Comparison of ENCODE assay signal across 25 cellular contexts in genomic region chr5:90833753-90834152, GRCh38.
DNase-seq lines count a peak whose midpoint lies in the region; ATAC-seq, FAIRE-seq and TF ChIP-seq lines count a peak whose summit lies in the region.
"Had no signal": no experiment of that assay in that cellular context is flagged by ENCODE, and none has a peak within 500 bp of the region (broad histone marks: within the 10 kb centered on the region; RNA-seq: fewer than 3 reads in every experiment).

No MANE protein-coding gene starts in this region.

- TF ChIP-seq EP300 in HepG2 (IDR thresholded peaks at IDR 0.05; ENCODE audit: low read depth in 2 of 2, low read length in 2 of 2) (no peak), HepG2 (CRISPR knock-in tag; IDR thresholded peaks at IDR 0.05; ENCODE audit: borderline replicate concordance) (no peak), GM12878 (IDR thresholded peaks at IDR 0.05; ENCODE audit: borderline replicate concordance in 1 of 2, control insufficient read depth in 1 of 2, low read depth in 2 of 2, low read length in 2 of 2) (no peak)

- RAD21 ChIA-PET in GM12878 (lab: Charles Lee; ENCODE audit: unreplicated experiment): no interaction called here

- no peaks in the 10 kb centered on the region for H3K27me3 Mint-ChIP-seq in activated CD4-positive, alpha-beta T cell treated with anti-CD3 and anti-CD28 coated beads, Interleukin-2, amount 10 ng/mL, durations not matched to agents 24 days and 14 days
- H3K27me3 Mint-ChIP-seq: CD4-positive, CD25-positive, alpha-beta regulatory T cell had no signal

- in situ Hi-C loops in HepG2 (cut with HindIII; ENCODE audit: extremely low pct_ligation_motif_present, low pct_unique_long_range_greater_than_20kb): no loop called here
- in situ Hi-C loops in GM12878 (cut with MboI): no loop called here

- no peaks in the 10 kb centered on the region for H3K4me1 ChIP-seq in HepG2 (ENCODE audit: insufficient read depth, low read length)
- no peaks in the 10 kb centered on the region for H3K4me1 ChIP-seq in right lobe of liver
- no peaks in the 10 kb centered on the region for H3K4me1 ChIP-seq in GM12878 (ENCODE audit: control insufficient read depth, insufficient read depth, low read length)
- H3K4me1 ChIP-seq in pancreas: no peaks in the 10 kb centered on the region
- H3K4me1 ChIP-seq: BE2C, BLaER1 had no signal

- TF ChIP-seq POLR2A in HepG2 (IDR thresholded peaks at IDR 0.05; ENCODE audit: insufficient read depth in 1 of 2, low read depth in 2 of 2, low read length in 2 of 2) (no peak), right lobe of liver (IDR thresholded peaks at IDR 0.05) (no peak), GM12878 (IDR thresholded peaks at IDR 0.05; ENCODE audit: low read depth, low read length) (no peak)

- H3K4me2 ChIP-seq in HepG2 (ENCODE audit: low read depth, low read length) (no peak overlapping the region), GM12878 (ENCODE audit: control insufficient read depth, insufficient read depth) (no peak overlapping the region)
- H3K4me2 ChIP-seq: BLaER1 had no signal

- H3K27me3 ChIP-seq in HepG2 (ENCODE audit: control insufficient read depth in 1 of 2, insufficient read depth in 2 of 2, low read length in 2 of 2) (no peaks in the 10 kb centered on the region), right lobe of liver (no peaks in the 10 kb centered on the region), GM12878 (replicated peaks in 1 of 2; ENCODE audit: control insufficient read depth in 2 of 2, insufficient read depth in 2 of 2, low read length in 1 of 2) (no peaks in the 10 kb centered on the region), pancreas (no peaks in the 10 kb centered on the region)
- H3K27me3 ChIP-seq: BLaER1 had no signal

- intact Hi-C loops in HepG2 (cut with micrococcal nuclease; ENCODE audit: unreplicated experiment): no loop called here
- intact Hi-C loops in right lobe of liver (cut with DNase I): no loop called here
- intact Hi-C loops in GM12878 (cut with micrococcal nuclease; ENCODE audit: unreplicated experiment): no loop called here
- intact Hi-C loops in pancreas (cut with DNase I): no loop called here
- intact Hi-C loops in activated CD4-positive, alpha-beta T cell treated with anti-CD3 and anti-CD28 coated beads, Interleukin-2, amount 10 ng/mL, durations not matched to agents 24 days and 14 days (cut with micrococcal nuclease): no loop called here

- SMC1A ChIA-PET in GM12878 (lab: Charles Lee; ENCODE audit: uncharacterized antibody, unreplicated experiment): no interaction called here

- H3K4me1 Mint-ChIP-seq in activated CD4-positive, alpha-beta T cell treated with anti-CD3 and anti-CD28 coated beads, Interleukin-2, amount 10 ng/mL, durations not matched to agents 24 days and 14 days: no peaks in the 10 kb centered on the region
- H3K4me1 Mint-ChIP-seq: CD14-positive monocyte; CD4-positive, alpha-beta memory T cell; CD4-positive, CD25-positive, alpha-beta regulatory T cell; CD8-positive, alpha-beta memory T cell had no signal

- no peak overlapping the region for H3K4me3 Mint-ChIP-seq in activated CD4-positive, alpha-beta T cell treated with anti-CD3 and anti-CD28 coated beads, Interleukin-2, amount 10 ng/mL, durations not matched to agents 24 days and 14 days
- H3K4me3 Mint-ChIP-seq: CD14-positive monocyte; CD4-positive, alpha-beta memory T cell; CD4-positive, CD25-positive, alpha-beta regulatory T cell; CD8-positive, alpha-beta memory T cell had no signal

- CTCF ChIA-PET in HepG2 (lab: Yijun Ruan, JAX; ENCODE audit: low intra/inter-chr PET ratio, low total read pairs) (no interaction called here), GM12878 (lab: Yijun Ruan, JAX) (no interaction called here)

- POLR2A ChIA-PET in HepG2 (lab: Yijun Ruan, JAX) (no interaction called here), GM12878 (lab: Charles Lee) (no interaction called here)

- TF ChIP-seq CTCF in HepG2 (CRISPR knock-in tag; IDR thresholded peaks at IDR 0.05): no peak
- TF ChIP-seq CTCF in right lobe of liver (IDR thresholded peaks at IDR 0.05): no peak
- no peak for TF ChIP-seq CTCF in GM12878 (IDR thresholded peaks at IDR 0.05 in 2 of 3, conservative IDR thresholded peaks at IDR 0.05 in 1 of 3; ENCODE audit: control insufficient read depth in 2 of 3, extremely low read depth in 1 of 3, insufficient read depth in 1 of 3, low read depth in 3 of 3, low read length in 3 of 3)
- TF ChIP-seq CTCF in pancreas (IDR thresholded peaks at IDR 0.05): no peak

- H4K20me1 ChIP-seq in HepG2 (ENCODE audit: insufficient read depth, low read length) (no peaks in the 10 kb centered on the region), GM12878 (ENCODE audit: control insufficient read depth, insufficient read depth) (no peaks in the 10 kb centered on the region)
- H4K20me1 ChIP-seq: BLaER1 had no signal

- H2AFZ ChIP-seq in HepG2 (ENCODE audit: low read length) (no peak overlapping the region), GM12878 (ENCODE audit: control insufficient read depth, low read depth, low read length) (no peak overlapping the region)

- H3K27ac Mint-ChIP-seq in activated CD4-positive, alpha-beta T cell treated with anti-CD3 and anti-CD28 coated beads, Interleukin-2, amount 10 ng/mL, durations not matched to agents 24 days and 14 days: no peak overlapping the region
- H3K27ac Mint-ChIP-seq: CD14-positive monocyte; CD4-positive, alpha-beta memory T cell; CD4-positive, CD25-positive, alpha-beta regulatory T cell; CD8-positive, alpha-beta memory T cell had no signal

- WGBS in HepG2 (ENCODE audit: low lambda C conversion rate): 23% methylated on average over 2 of the region's 2 CpGs
- WGBS in right lobe of liver (ENCODE audit: insufficient coverage, low coverage, low lambda C conversion rate, missing lambda C conversion rate): 44% methylated on average over 2 of the region's 2 CpGs
- 45% methylated on average over 2 of the region's 2 CpGs for WGBS in GM12878 (ENCODE audit: insufficient coverage, insufficient replicate concordance, low lambda C conversion rate, missing lambda C conversion rate)
- WGBS in pancreas, 2 donors: 87 to 91% methylated on average over 2 of the region's 2 CpGs

- no peak for TF ChIP-seq RAD21 in HepG2 (CRISPR knock-in tag; IDR thresholded peaks at IDR 0.05)
- no peak for TF ChIP-seq RAD21 in GM12878 (IDR thresholded peaks at IDR 0.05; ENCODE audit: insufficient read depth, low read depth, low read length)

- H3K27ac ChIP-seq in HepG2 (ENCODE audit: extremely low read length, insufficient read depth, low read length): no peak overlapping the region
- H3K27ac ChIP-seq in right lobe of liver: no peak overlapping the region
- H3K27ac ChIP-seq in GM12878 (ENCODE audit: control insufficient read depth, insufficient read depth): no peak overlapping the region
- H3K27ac ChIP-seq in pancreas: no peak overlapping the region
- H3K27ac ChIP-seq: 22Rv1, BLaER1 had no signal

- no peaks in the 10 kb centered on the region for H3K9me3 Mint-ChIP-seq in activated CD4-positive, alpha-beta T cell treated with anti-CD3 and anti-CD28 coated beads, Interleukin-2, amount 10 ng/mL, durations not matched to agents 24 days and 14 days
- H3K9me3 Mint-ChIP-seq: CD8-positive, alpha-beta memory T cell had no signal

- no peaks in the 10 kb centered on the region for H3K79me2 ChIP-seq in HepG2 (ENCODE audit: insufficient read depth, low read length)
- H3K79me2 ChIP-seq in GM12878 (ENCODE audit: control insufficient read depth, insufficient read depth, low read length): no peaks in the 10 kb centered on the region

- BruUV-seq in HepG2 (replicated peaks; lab: Mats Ljungman, UMichigan): no TSS peak
- BruUV-seq in GM12878 (replicated peaks; lab: Mats Ljungman, UMichigan): no TSS peak

- H3K36me3 Mint-ChIP-seq in activated CD4-positive, alpha-beta T cell treated with anti-CD3 and anti-CD28 coated beads, Interleukin-2, amount 10 ng/mL, durations not matched to agents 24 days and 14 days (ENCODE audit: low read depth): no peaks in the 10 kb centered on the region
- H3K36me3 Mint-ChIP-seq: CD14-positive monocyte; CD4-positive, alpha-beta memory T cell; CD4-positive, CD25-positive, alpha-beta regulatory T cell; CD8-positive, alpha-beta memory T cell had no signal

- no peak overlapping the region for H3K9ac ChIP-seq in HepG2 (ENCODE audit: insufficient read depth, low read depth, low read length)
- no peak overlapping the region for H3K9ac ChIP-seq in GM12878 (ENCODE audit: control insufficient read depth, insufficient read depth, low read length)
- H3K9ac ChIP-seq: BLaER1 had no signal

- no peaks in the 10 kb centered on the region for H3K9me3 ChIP-seq in HepG2 (ENCODE audit: low read length)
- H3K9me3 ChIP-seq in right lobe of liver: no peaks in the 10 kb centered on the region
- H3K9me3 ChIP-seq in GM12878 (replicated peaks; ENCODE audit: control insufficient read depth, insufficient read depth, low read length): no peaks in the 10 kb centered on the region
- H3K9me3 ChIP-seq in pancreas: no peaks in the 10 kb centered on the region
- H3K9me3 ChIP-seq: BE2C, BLaER1 had no signal

- no peaks in the 10 kb centered on the region for H3K36me3 ChIP-seq in HepG2 (replicated peaks in 1 of 2; ENCODE audit: control insufficient read depth in 1 of 2, insufficient read depth in 2 of 2, low read length in 2 of 2)
- no peaks in the 10 kb centered on the region for H3K36me3 ChIP-seq in right lobe of liver
- H3K36me3 ChIP-seq in GM12878 (ENCODE audit: control insufficient read depth in 2 of 2, insufficient read depth in 2 of 2, low read length in 1 of 2): no peaks in the 10 kb centered on the region
- no peaks in the 10 kb centered on the region for H3K36me3 ChIP-seq in pancreas
- H3K36me3 ChIP-seq: BE2C, BLaER1 had no signal

- DNase-seq in HepG2 (ENCODE audit: low spot score) (no peak), right lobe of liver (no peak), GM12878 (ENCODE audit: low read depth, low spot score) (no peak), pancreas (no peak), HuH-7.5 (ENCODE audit: low spot score) (no peak)
- no peak for DNase-seq in activated CD4-positive, alpha-beta T cell treated with anti-CD3 and anti-CD28 coated beads, Interleukin-2, amount 10 ng/mL, durations not matched to agents 24 days and 14 days
- DNase-seq: ACHN; BE2C; C1 segment of cervical spinal cord; CD4-positive, alpha-beta memory T cell; CD4-positive, CD25-positive, alpha-beta regulatory T cell; CD8-positive, alpha-beta memory T cell; COR-L47; DMS 273 treated with DMSO at 0.1 percent for 48 hours; DMS153; DMS53; DMS79; DND-41; EL; GDM1 had no signal

- FAIRE-seq in HepG2 (lab: Jason Lieb, UNC): no peak
- no peak for FAIRE-seq in GM12878 (lab: Jason Lieb, UNC)
- peak; percentile 9 for FAIRE-seq in pancreas (lab: Jason Lieb, UNC)
- FAIRE-seq: GM12891 had no signal

- H3K4me3 ChIP-seq in HepG2 (replicated peaks in 1 of 3; ENCODE audit: insufficient read depth in 1 of 3, low read depth in 2 of 3, low read length in 3 of 3) (no peak overlapping the region), right lobe of liver (no peak overlapping the region), GM12878 (no peak overlapping the region), pancreas (no peak overlapping the region)
- H3K4me3 ChIP-seq: BLaER1 had no signal

- ATAC-seq in HepG2 (no peak), right lobe of liver (no peak), GM12878 (no peak), pancreas (no peak), GM19035 (IDR thresholded peaks at IDR 0.05; ENCODE audit: unreplicated experiment) (no peak)

TF ChIP-seq in GM12878, 131 proteins besides CTCF, POLR2A, EP300 and RAD21 (continues in another document):
- 0 out of 2 replicates have a peak, but pooled peaks have one; percentile 41 for TF ChIP-seq ATF7 (IDR thresholded peaks at IDR 0.05; ENCODE audit: low read depth)
